Comparison of ENCODE assay signal across 17 cellular contexts in the genomic region with DNA sequence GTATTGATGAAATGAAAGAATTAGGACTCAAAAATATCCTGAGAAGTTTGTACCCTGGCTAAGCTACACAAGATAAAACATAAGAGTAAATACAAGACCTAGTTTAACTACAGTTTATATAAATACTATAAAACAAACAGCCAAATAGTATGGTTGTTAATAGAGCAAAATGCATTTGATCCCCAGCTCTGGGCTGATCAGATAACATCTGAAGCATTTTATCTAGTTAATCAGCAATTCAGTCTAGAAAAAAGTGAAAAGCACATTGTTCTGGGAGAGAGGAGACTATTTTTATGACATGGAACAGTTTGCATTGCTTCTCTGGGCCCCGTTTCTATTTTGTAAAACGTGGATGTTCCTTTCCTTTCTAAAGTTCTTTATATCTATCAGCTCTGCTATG.
DNase-seq lines count a peak whose midpoint lies in the region; ATAC-seq and TF ChIP-seq lines count a peak whose summit lies in the region.
"Had no signal": no experiment of that assay in that cellular context is flagged by ENCODE, and none has a peak within 500 bp of the region (broad histone marks: within the 10 kb centered on the region; RNA-seq: fewer than 3 reads in every experiment).

No MANE protein-coding gene starts in this region.

- ATAC-seq in DND-41 (ENCODE audit: insufficient read depth, low read depth) (peak; percentile 57), HG02870 (IDR thresholded peaks at IDR 0.05; ENCODE audit: unreplicated experiment) (no peak)
- ATAC-seq: CD8-positive, alpha-beta T cell had no signal

- H3K27me3 ChIP-seq in DND-41 (ENCODE audit: insufficient read depth, low read length, poor library complexity): no peaks in the 10 kb centered on the region
- no peaks in the 10 kb centered on the region for H3K27me3 ChIP-seq in smooth muscle cell (ENCODE audit: low read depth)
- no peaks in the 10 kb centered on the region for H3K27me3 ChIP-seq in endodermal cell (ENCODE audit: control insufficient read depth, insufficient read depth, low read length, poor library complexity, severe bottlenecking)
- H3K27me3 ChIP-seq: BLaER1 had no signal

- H3K4me1 ChIP-seq in DND-41 (ENCODE audit: insufficient read depth, low read length) (peaks cover 23% of the 10 kb centered on the region), smooth muscle cell (ENCODE audit: low read depth) (peaks cover 4% of the 10 kb centered on the region), endodermal cell (ENCODE audit: control insufficient read depth, insufficient read depth, low read length) (no peaks in the 10 kb centered on the region)
- H3K4me1 ChIP-seq: BLaER1, Caco-2, HAP-1 had no signal

- DNase-seq in DND-41 (no peak), LNCaP clone FGC (ENCODE audit: low read depth) (peak; percentile 37), smooth muscle cell (lab: John Stamatoyannopoulos, UW; ENCODE audit: unreplicated experiment) (no peak), endodermal cell (no peak)
- DNase-seq in activated CD4-positive, CD25-positive, alpha-beta regulatory T cell treated with anti-CD3 and anti-CD28 coated beads, Interleukin-2, amount 50 U/mL, for 72 hours: no peak
- DNase-seq: Caco-2; CD4-positive, CD25-positive, alpha-beta regulatory T cell; CD8-positive, alpha-beta T cell; DMS153; GF-D8; GOT3; HFFc6 had no signal

- no peak overlapping the region for H3K27ac Mint-ChIP-seq in endodermal cell
- H3K27ac Mint-ChIP-seq: B cell; CD4-positive, CD25-positive, alpha-beta regulatory T cell; CD8-positive, alpha-beta T cell; HFFc6 had no signal

- H3F3A ChIP-seq in smooth muscle cell (ENCODE audit: low read depth): no peaks in the 10 kb centered on the region

- H3K9me3 Mint-ChIP-seq in endodermal cell: no peaks in the 10 kb centered on the region
- H3K9me3 Mint-ChIP-seq: CD8-positive, alpha-beta T cell had no signal

- 50% methylated on average over 2 of the region's 2 CpGs for WGBS in smooth muscle cell (ENCODE audit: low lambda C conversion rate)
- 96% methylated on average over 2 of the region's 2 CpGs; no CpG with 5 or more reads in 1 of the 2 experiments for WGBS in endodermal cell (ENCODE audit: insufficient coverage in 1 of 2, insufficient read length in 1 of 2), 2 experiments

- no peak overlapping the region for H3K4me3 ChIP-seq in DND-41 (ENCODE audit: low read depth in 1 of 2, low read length in 2 of 2)
- no peak overlapping the region for H3K4me3 ChIP-seq in LNCaP clone FGC (ENCODE audit: low read depth, low read length)
- H3K4me3 ChIP-seq in smooth muscle cell: no peak overlapping the region
- H3K4me3 ChIP-seq in endodermal cell (ENCODE audit: low read length): no peak overlapping the region
- H3K4me3 ChIP-seq: BLaER1, HAP-1 had no signal

- no peaks in the 10 kb centered on the region for H3K36me3 ChIP-seq in DND-41 (ENCODE audit: insufficient read depth, low read length)
- no peaks in the 10 kb centered on the region for H3K36me3 ChIP-seq in smooth muscle cell (ENCODE audit: low read depth)
- H3K36me3 ChIP-seq in endodermal cell (ENCODE audit: control insufficient read depth, insufficient read depth, low read length): no peaks in the 10 kb centered on the region
- H3K36me3 ChIP-seq: BLaER1, HAP-1 had no signal

- no peak overlapping the region for H3K4me3 Mint-ChIP-seq in endodermal cell
- H3K4me3 Mint-ChIP-seq: B cell; CD4-positive, CD25-positive, alpha-beta regulatory T cell; CD8-positive, alpha-beta T cell; HFFc6 had no signal

- no peaks in the 10 kb centered on the region for H3K36me3 Mint-ChIP-seq in endodermal cell (ENCODE audit: low read depth)
- H3K36me3 Mint-ChIP-seq: CD4-positive, CD25-positive, alpha-beta regulatory T cell; CD8-positive, alpha-beta T cell had no signal

- TF ChIP-seq CTCF in DND-41 (IDR thresholded peaks at IDR 0.05; ENCODE audit: borderline replicate concordance, extremely low read depth, low read length, poor library complexity, severe bottlenecking) (no peak), LNCaP clone FGC (IDR thresholded peaks at IDR 0.05; ENCODE audit: control insufficient read depth, extremely low read depth, insufficient read depth) (no peak), smooth muscle cell (IDR thresholded peaks at IDR 0.05; ENCODE audit: borderline replicate concordance, insufficient read depth, poor library complexity, severe bottlenecking) (no peak), endodermal cell (conservative IDR thresholded peaks at IDR 0.05) (no peak)

- H3K4me1 Mint-ChIP-seq in endodermal cell: no peaks in the 10 kb centered on the region
- H3K4me1 Mint-ChIP-seq: B cell; CD4-positive, CD25-positive, alpha-beta regulatory T cell had no signal

- H3K79me2 ChIP-seq in DND-41 (ENCODE audit: insufficient read depth, low read length): no peaks in the 10 kb centered on the region
- no peaks in the 10 kb centered on the region for H3K79me2 ChIP-seq in smooth muscle cell (ENCODE audit: low read depth)

- H3K9ac ChIP-seq in DND-41 (ENCODE audit: low read depth, low read length) (0 out of 2 replicates have a peak overlapping the region, but pooled peaks have one; percentile 6), smooth muscle cell (ENCODE audit: low read depth) (no peak overlapping the region), endodermal cell (ENCODE audit: extremely low read depth, low read length, poor library complexity, severe bottlenecking) (no peak overlapping the region)
- H3K9ac ChIP-seq: BLaER1 had no signal

- H3K9me3 ChIP-seq in DND-41 (ENCODE audit: insufficient read depth, low read length, severe bottlenecking) (no peaks in the 10 kb centered on the region), smooth muscle cell (replicated peaks; ENCODE audit: low read depth) (no peaks in the 10 kb centered on the region), endodermal cell (ENCODE audit: control insufficient read depth, low read length) (no peaks in the 10 kb centered on the region)
- H3K9me3 ChIP-seq: BLaER1, Caco-2, HAP-1 had no signal

- no peaks in the 10 kb centered on the region for H3K27me3 Mint-ChIP-seq in endodermal cell (ENCODE audit: insufficient read depth)
- H3K27me3 Mint-ChIP-seq: B cell had no signal

- H2AFZ ChIP-seq in DND-41 (ENCODE audit: low read depth, low read length) (peak overlapping the region; percentile 24; the same call in 1 of the 2 replicates), smooth muscle cell (ENCODE audit: low read depth) (peak overlapping the region; percentile 39)

- H3K27ac ChIP-seq in DND-41 (ENCODE audit: low read length) (no peak overlapping the region), smooth muscle cell (ENCODE audit: low read depth) (no peak overlapping the region), endodermal cell (ENCODE audit: low read depth, low read length) (no peak overlapping the region)
- H3K27ac ChIP-seq: BLaER1, C4-2B had no signal

- H3K4me2 ChIP-seq in DND-41 (ENCODE audit: insufficient read depth, low read length) (no peak overlapping the region), smooth muscle cell (no peak overlapping the region)
- H3K4me2 ChIP-seq: BLaER1 had no signal

- H4K20me1 ChIP-seq in DND-41 (ENCODE audit: insufficient read depth, low read length): no peaks in the 10 kb centered on the region
- H4K20me1 ChIP-seq in smooth muscle cell (ENCODE audit: low read depth): no peaks in the 10 kb centered on the region
- H4K20me1 ChIP-seq: BLaER1 had no signal
